ENCODE assay signal across 12 cellular contexts in genomic region chr3:19645093-19645492, GRCh38.
A peak's percentile ranks its signal among the peaks of the same experiment; 100 is the strongest.
DNase-seq lines count a peak whose midpoint lies in the region; ATAC-seq and TF ChIP-seq lines count a peak whose summit lies in the region.
"Had no signal": no experiment of that assay in that cellular context is flagged by ENCODE, and none has a peak within 500 bp of the region (broad histone marks: within the 10 kb centered on the region; RNA-seq: fewer than 3 reads in every experiment).

No MANE protein-coding gene starts in this region.

- in situ Hi-C loops in G401 (cut with HindIII; ENCODE audit: low sequenced_read_pairs) = no loop called here

- CTCF ChIA-PET in activated B cell treated with CpG ODN at 0.5 μM for 24 hours (lab: Charles Lee) = no interaction called here

- no peaks in the 10 kb centered on the region for H3K27me3 Mint-ChIP-seq in activated B cell treated with CpG ODN at 0.5 μM for 24 hours
- H3K27me3 Mint-ChIP-seq: CD4-positive, alpha-beta T cell had no signal

- H3K36me3 Mint-ChIP-seq in activated B cell treated with CpG ODN at 0.5 μM for 24 hours (ENCODE audit: low read depth) = peaks cover 5% of the 10 kb centered on the region
- H3K36me3 Mint-ChIP-seq: T-cell had no signal

- no peak overlapping the region for H3K27ac Mint-ChIP-seq in activated B cell treated with CpG ODN at 0.5 μM for 24 hours
- H3K27ac Mint-ChIP-seq: CD4-positive, alpha-beta T cell; T-cell had no signal

- peaks cover 19% of the 10 kb centered on the region for H3K4me1 Mint-ChIP-seq in activated B cell treated with CpG ODN at 0.5 μM for 24 hours
- H3K4me1 Mint-ChIP-seq: T-cell had no signal

- POLR2A ChIA-PET in activated B cell treated with CpG ODN at 0.5 μM for 24 hours (lab: Charles Lee) = no interaction called here

- peaks cover 10% of the 10 kb centered on the region for H3K9me3 Mint-ChIP-seq in activated B cell treated with CpG ODN at 0.5 μM for 24 hours

- DNase-seq in G401 (ENCODE audit: low spot score) (peak; percentile 49), activated B cell treated with CpG ODN at 0.5 μM for 24 hours (no peak), hypothalamus (lab: John Stamatoyannopoulos, UW) (no peak), CD1c-positive myeloid dendritic cell (ENCODE audit: extremely low spot score) (no peak), GOT3 (lab: John Stamatoyannopoulos, UW) (no peak), NAMALWA (ENCODE audit: low spot score) (no peak)
- DNase-seq: amygdala; CD4-positive, alpha-beta T cell; NCI-H748 treated with DMSO at 0.1 percent for 48 hours; T-cell had no signal

- TF ChIP-seq CTCF in activated B cell treated with CpG ODN at 0.5 μM for 24 hours (IDR thresholded peaks at IDR 0.05) = no peak

- H3K4me3 Mint-ChIP-seq in activated B cell treated with CpG ODN at 0.5 μM for 24 hours = no peak overlapping the region
- H3K4me3 Mint-ChIP-seq: CD4-positive, alpha-beta T cell; T-cell had no signal

- intact Hi-C loops in activated B cell treated with CpG ODN at 0.5 μM for 24 hours (cut with micrococcal nuclease) = no loop called here

- ATAC-seq in GM18870 (IDR thresholded peaks at IDR 0.05; ENCODE audit: unreplicated experiment) = peak; percentile 71
- peak; percentile 59 for ATAC-seq in HG03095 (IDR thresholded peaks at IDR 0.05; ENCODE audit: unreplicated experiment)
- peak; percentile 21 for ATAC-seq in activated B cell treated with CpG ODN at 0.5 μM for 24 hours (ENCODE audit: low read depth)
- ATAC-seq: T-cell had no signal

Comparison
In these comparisons a context has a peak if more than half of its experiments do, and no peak if none do; other contexts are left out.
1. ATAC-seq: peak in every context shown above with its lines; median percentile 71 in GM18870; 59 in HG03095; 21 in activated B cell treated with CpG ODN at 0.5 μM for 24 hours.